In the genomic region with DNA sequence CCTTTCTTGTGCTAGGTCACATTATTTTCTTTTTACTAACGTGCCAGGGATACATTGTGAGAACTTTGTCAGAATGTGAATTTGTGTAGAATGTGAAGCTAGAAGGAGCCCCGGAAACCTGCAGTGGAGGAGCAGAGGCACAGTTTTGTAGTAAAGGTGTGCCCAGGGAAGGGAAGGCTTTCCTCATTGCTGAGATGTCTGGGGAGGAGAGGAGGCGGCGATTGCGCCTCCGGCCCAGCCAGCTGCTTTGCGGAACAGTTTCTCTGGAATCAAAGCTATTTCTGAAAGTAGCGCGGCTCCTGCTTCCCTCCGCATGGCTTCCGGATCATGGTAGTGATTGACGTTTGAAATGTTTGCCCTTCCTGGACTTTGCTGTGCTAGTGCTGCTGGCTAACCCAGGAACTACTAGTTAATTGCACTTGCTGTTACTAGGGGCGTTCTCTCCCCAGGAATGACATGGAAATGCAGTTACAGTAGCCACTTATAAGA, we compare ENCODE assay signal across 9 cellular contexts.
A peak's percentile ranks its signal among the peaks of the same experiment; 100 is the strongest.
DNase-seq lines count a peak whose midpoint lies in the region; ATAC-seq and TF ChIP-seq lines count a peak whose summit lies in the region.
"Had no signal": no experiment of that assay in that cellular context is flagged by ENCODE, and none has a peak within 500 bp of the region (broad histone marks: within the 10 kb centered on the region; RNA-seq: fewer than 3 reads in every experiment).

No MANE protein-coding gene starts in this region.

- H3K4me1 ChIP-seq in RWPE2 (ENCODE audit: insufficient read depth, poor library complexity, severe bottlenecking) (peaks cover 33% of the 10 kb centered on the region), neutrophil (ENCODE audit: control insufficient read depth in 1 of 2, insufficient read depth in 1 of 2, low read depth in 1 of 2, low read length in 1 of 2) (peaks cover 31 to 40% of the 10 kb centered on the region in 2 experiments)

- intact Hi-C loops in CD4-positive, alpha-beta T cell (cut with DNase I, micrococcal nuclease) = loop anchor here in 1 of 2 experiments (2.0 kb wide), 1 partner anchor 19 kb away; no protein-coding TSS in a partner anchor
- intact Hi-C loops in posterior vena cava (cut with DNase I) = no loop called here

- no peaks in the 10 kb centered on the region for H3K9me3 Mint-ChIP-seq in CD4-positive, alpha-beta T cell
- H3K9me3 Mint-ChIP-seq in glutamatergic neuron (ENCODE audit: unreplicated experiment) = peaks cover 1% of the 10 kb centered on the region

- no peaks in the 10 kb centered on the region for H3K9me3 ChIP-seq in CD4-positive, alpha-beta T cell (ENCODE audit: control insufficient read depth, low read length)
- H3K9me3 ChIP-seq in RWPE2 (ENCODE audit: severe bottlenecking) (no peaks in the 10 kb centered on the region), neutrophil (no peaks in the 10 kb centered on the region)

- H3K27ac Mint-ChIP-seq in CD4-positive, alpha-beta T cell = peak overlapping the region; percentile 46
- peak overlapping the region; percentile 31 for H3K27ac Mint-ChIP-seq in glutamatergic neuron (ENCODE audit: unreplicated experiment)

- no peaks in the 10 kb centered on the region for H3K27me3 ChIP-seq in CD4-positive, alpha-beta T cell (ENCODE audit: control insufficient read depth, insufficient read depth, low read length)
- H3K27me3 ChIP-seq in RWPE2 (ENCODE audit: insufficient read depth, poor library complexity, severe bottlenecking) (no peaks in the 10 kb centered on the region), neutrophil (no peaks in the 10 kb centered on the region)

- H3K4me1 Mint-ChIP-seq in CD4-positive, alpha-beta T cell (ENCODE audit: low read depth) = peaks cover 83% of the 10 kb centered on the region
- peaks cover 76% of the 10 kb centered on the region for H3K4me1 Mint-ChIP-seq in glutamatergic neuron (ENCODE audit: low read depth, unreplicated experiment)

- DNase-seq in CD4-positive, alpha-beta T cell = no peak
- DNase-seq in RWPE2 (ENCODE audit: low spot score) (no peak), glutamatergic neuron (no peak), COR-L47 (lab: John Stamatoyannopoulos, UW) (no peak), posterior vena cava (ENCODE audit: low spot score) (no peak)
- DNase-seq in stimulated activated naive CD4-positive, alpha-beta T cell (lab: John Stamatoyannopoulos, UW) = no peak
- DNase-seq: NCI-H524 treated with DMSO at 0.1 percent for 48 hours had no signal

- peak; percentile 25 for ATAC-seq in CD4-positive, alpha-beta T cell (ENCODE audit: poor library complexity)
- peak; percentile 51 for ATAC-seq in RWPE2 (ENCODE audit: low read depth)
- no peak for ATAC-seq in HG02870 (IDR thresholded peaks at IDR 0.05; ENCODE audit: unreplicated experiment)

- H3K36me3 ChIP-seq in RWPE2 (ENCODE audit: low read depth) = peaks cover 63% of the 10 kb centered on the region
- H3K36me3 ChIP-seq in neutrophil = peaks cover 43% of the 10 kb centered on the region

- CTCF ChIA-PET in CD4-positive, alpha-beta T cell (lab: Charles Lee) = interaction anchor here (1.0 to 1.2 kb wide), 2 partner anchors 9 to 13 kb away, joined by 3 read pairs; no protein-coding TSS in a partner anchor

- TF ChIP-seq CTCF in CD4-positive, alpha-beta T cell (IDR thresholded peaks at IDR 0.05) = no peak
- no peak for TF ChIP-seq CTCF in RWPE2 (IDR thresholded peaks at IDR 0.05; ENCODE audit: poor library complexity, severe bottlenecking)
- TF ChIP-seq CTCF in glutamatergic neuron (IDR thresholded peaks at IDR 0.05; ENCODE audit: partially characterized antibody, unreplicated experiment) = no peak
- no peak for TF ChIP-seq CTCF in neutrophil (IDR thresholded peaks at IDR 0.05)

- H3K4me3 Mint-ChIP-seq in CD4-positive, alpha-beta T cell = no peak overlapping the region
- no peak overlapping the region for H3K4me3 Mint-ChIP-seq in glutamatergic neuron (ENCODE audit: unreplicated experiment)

- H3K4me3 ChIP-seq in RWPE2 (ENCODE audit: severe bottlenecking) = no peak overlapping the region
- no peak overlapping the region for H3K4me3 ChIP-seq in neutrophil (ENCODE audit: low read depth in 1 of 2, low read length in 1 of 2)

- POLR2A ChIA-PET in CD4-positive, alpha-beta T cell (lab: Charles Lee) = interaction anchor here (2.7 kb wide), 1 partner anchor 18 kb away, joined by 10 read pairs; no protein-coding TSS in a partner anchor

- no peaks in the 10 kb centered on the region for H3K27me3 Mint-ChIP-seq in CD4-positive, alpha-beta T cell
- H3K27me3 Mint-ChIP-seq in glutamatergic neuron (ENCODE audit: unreplicated experiment) = peaks cover 2% of the 10 kb centered on the region

- H3K36me3 Mint-ChIP-seq in CD4-positive, alpha-beta T cell (ENCODE audit: low read depth) = peaks cover 80% of the 10 kb centered on the region
- H3K36me3 Mint-ChIP-seq in glutamatergic neuron (ENCODE audit: unreplicated experiment) = no peaks in the 10 kb centered on the region

- no peak overlapping the region for H3K27ac ChIP-seq in CD4-positive, alpha-beta T cell (ENCODE audit: low read depth, low read length)
- H3K27ac ChIP-seq in RWPE2 (ENCODE audit: poor library complexity, severe bottlenecking) = peak overlapping the region; percentile 51
- peak overlapping the region; percentile 70 for H3K27ac ChIP-seq in neutrophil
